In genomic region chr12:46367351-46368029, GRCh38 we compare ENCODE assay signal across 8 cellular contexts. TPM values are rescaled to one million over a fixed set of nuclear protein-coding genes. Genes with fewer than 3 reads are reported as not detected.
DNase-seq lines count a peak whose midpoint lies in the region; ATAC-seq and TF ChIP-seq lines count a peak whose summit lies in the region.

No MANE protein-coding gene starts in this region.

- H3K4me3 ChIP-seq in GM23338: peak overlapping the region; percentile 83
- peak overlapping the region; percentile 95 for H3K4me3 ChIP-seq in fibroblast of villous mesenchyme (ENCODE audit: low read depth, low read length)
- H3K4me3 ChIP-seq in skeletal muscle satellite cell (ENCODE audit: low read length): peak overlapping the region; percentile 94
- H3K4me3 ChIP-seq in Karpas-422 (ENCODE audit: low read length): no peak overlapping the region

- H4K20me1 ChIP-seq in GM23338 (replicated peaks; ENCODE audit: insufficient read depth) (peaks cover 79% of the 10 kb centered on the region), Karpas-422 (ENCODE audit: insufficient read depth, low read depth, low read length) (peaks cover 23% of the 10 kb centered on the region; the same call in 1 of the 2 replicates)

- H3K27ac ChIP-seq in GM23338 (ENCODE audit: low read depth) (peak overlapping the region; percentile 51; the same call in 1 of the 2 replicates), Karpas-422 (ENCODE audit: low read length) (no peak overlapping the region)

- peak overlapping the region; percentile 59 for H3K4me3 Mint-ChIP-seq in GM23338
- peak overlapping the region; percentile 61 for H3K4me3 Mint-ChIP-seq in activated T-helper 1 cell treated with anti-CD3 and anti-CD28 coated beads, Interleukin-12 subunit alpha, Interleukin-12 subunit beta, Interleukin-2, Interleukin-4 antibody, amounts not matched to agents 30 ng/mL and 10 ng/mL and 1 ng/mL, durations not matched to agents 14 hours and 24 hours and 36 hours

- H3K9ac ChIP-seq in skeletal muscle satellite cell (ENCODE audit: low read depth, low read length) (peak overlapping the region; percentile 97), Karpas-422 (ENCODE audit: low read length) (no peak overlapping the region)

- H3K9me2 ChIP-seq in GM23338 (ENCODE audit: insufficient read depth) (no peaks in the 10 kb centered on the region), Karpas-422 (replicated peaks; ENCODE audit: insufficient read depth, low read length) (no peaks in the 10 kb centered on the region)

- H3K4me1 Mint-ChIP-seq in GM23338: peaks cover 40% of the 10 kb centered on the region
- H3K4me1 Mint-ChIP-seq in activated T-helper 1 cell treated with anti-CD3 and anti-CD28 coated beads, Interleukin-12 subunit alpha, Interleukin-12 subunit beta, Interleukin-2, Interleukin-4 antibody, amounts not matched to agents 30 ng/mL and 10 ng/mL and 1 ng/mL, durations not matched to agents 14 hours and 24 hours and 36 hours (ENCODE audit: low read depth): peaks cover 68% of the 10 kb centered on the region

- intact Hi-C loops in activated T-helper 1 cell treated with anti-CD3 and anti-CD28 coated beads, Interleukin-12 subunit alpha, Interleukin-12 subunit beta, Interleukin-2, Interleukin-4 antibody, amounts not matched to agents 30 ng/mL and 10 ng/mL and 1 ng/mL, durations not matched to agents 14 hours and 24 hours and 36 hours (cut with micrococcal nuclease): no loop called here

- H2AFZ ChIP-seq in GM23338: no peak overlapping the region
- H2AFZ ChIP-seq in Karpas-422 (ENCODE audit: low read length): no peak overlapping the region

- peaks cover 86% of the 10 kb centered on the region for H3K36me3 ChIP-seq in GM23338 (ENCODE audit: insufficient read depth)
- peaks cover 94% of the 10 kb centered on the region for H3K36me3 ChIP-seq in skeletal muscle satellite cell (ENCODE audit: insufficient read depth, low read length)
- H3K36me3 ChIP-seq in Karpas-422 (ENCODE audit: insufficient read depth, low read length): peaks cover 83% of the 10 kb centered on the region

- ATAC-seq in GM23338 (no peak), GM21381 (IDR thresholded peaks at IDR 0.05; ENCODE audit: unreplicated experiment) (no peak), HG03025 (IDR thresholded peaks at IDR 0.05; ENCODE audit: low FRiP score, unreplicated experiment) (no peak)

- no peak for DNase-seq in GM23338 (ENCODE audit: low spot score)
- no peak for DNase-seq in activated T-helper 1 cell treated with anti-CD3 and anti-CD28 coated beads, Interleukin-12 subunit alpha, Interleukin-12 subunit beta, Interleukin-2, Interleukin-4 antibody, amounts not matched to agents 30 ng/mL and 10 ng/mL and 1 ng/mL, durations not matched to agents 14 hours and 24 hours and 36 hours (ENCODE audit: low spot score)
- DNase-seq in fibroblast of villous mesenchyme (ENCODE audit: low read depth): peak; percentile 45
- no peak for DNase-seq in NCI-H2171 treated with DMSO at 0.1 percent for 48 hours (lab: John Stamatoyannopoulos, UW)
- no peak for DNase-seq in Karpas-422

- H3K9me3 ChIP-seq in skeletal muscle satellite cell (replicated peaks; ENCODE audit: low read length): no peaks in the 10 kb centered on the region
- no peaks in the 10 kb centered on the region for H3K9me3 ChIP-seq in Karpas-422 (ENCODE audit: low read length)

- peaks cover 23% of the 10 kb centered on the region for H3K4me1 ChIP-seq in GM23338 (ENCODE audit: insufficient read depth)
- H3K4me1 ChIP-seq in skeletal muscle satellite cell (ENCODE audit: control insufficient read depth, insufficient read depth, low read length): peaks cover 54% of the 10 kb centered on the region
- peaks cover 9% of the 10 kb centered on the region for H3K4me1 ChIP-seq in Karpas-422 (ENCODE audit: low read length)

- peak overlapping the region; percentile 48; the same call in 1 of the 2 replicates for H3K27ac Mint-ChIP-seq in GM23338
- H3K27ac Mint-ChIP-seq in activated T-helper 1 cell treated with anti-CD3 and anti-CD28 coated beads, Interleukin-12 subunit alpha, Interleukin-12 subunit beta, Interleukin-2, Interleukin-4 antibody, amounts not matched to agents 30 ng/mL and 10 ng/mL and 1 ng/mL, durations not matched to agents 14 hours and 24 hours and 36 hours: peak overlapping the region; percentile 23

- peaks cover 77% of the 10 kb centered on the region for H3K79me2 ChIP-seq in GM23338 (replicated peaks; ENCODE audit: insufficient read depth)
- peaks cover 26% of the 10 kb centered on the region for H3K79me2 ChIP-seq in Karpas-422 (ENCODE audit: low read length)

- no peaks in the 10 kb centered on the region for H3K27me3 ChIP-seq in GM23338 (ENCODE audit: insufficient read depth)
- no peaks in the 10 kb centered on the region for H3K27me3 ChIP-seq in skeletal muscle satellite cell (ENCODE audit: control insufficient read depth, insufficient read depth, low read length)
- H3K27me3 ChIP-seq in Karpas-422 (ENCODE audit: low read length): no peaks in the 10 kb centered on the region

- H3K4me2 ChIP-seq in GM23338 (peak overlapping the region; percentile 91), skeletal muscle satellite cell (ENCODE audit: low read length) (peak overlapping the region; percentile 83), Karpas-422 (ENCODE audit: low read depth, low read length, poor library complexity, severe bottlenecking) (no peak overlapping the region)

- H3K27me3 Mint-ChIP-seq in GM23338 (ENCODE audit: insufficient read depth, low read depth, poor library complexity): peaks cover 18% of the 10 kb centered on the region
- peaks cover 3% of the 10 kb centered on the region for H3K27me3 Mint-ChIP-seq in activated T-helper 1 cell treated with anti-CD3 and anti-CD28 coated beads, Interleukin-12 subunit alpha, Interleukin-12 subunit beta, Interleukin-2, Interleukin-4 antibody, amounts not matched to agents 30 ng/mL and 10 ng/mL and 1 ng/mL, durations not matched to agents 14 hours and 24 hours and 36 hours (ENCODE audit: insufficient read depth)

- TF ChIP-seq CTCF in GM23338 (conservative IDR thresholded peaks at IDR 0.05; ENCODE audit: low read depth in 2 of 2): no peak
- no peak for TF ChIP-seq CTCF in fibroblast of villous mesenchyme (IDR thresholded peaks at IDR 0.05; ENCODE audit: insufficient read depth, low read depth, low read length)

- H3F3A ChIP-seq in GM23338 (replicated peaks; ENCODE audit: low read depth): peaks cover 85% of the 10 kb centered on the region

- peaks cover 99% of the 10 kb centered on the region for H3K36me3 Mint-ChIP-seq in GM23338 (ENCODE audit: low read depth)
- H3K36me3 Mint-ChIP-seq in activated T-helper 1 cell treated with anti-CD3 and anti-CD28 coated beads, Interleukin-12 subunit alpha, Interleukin-12 subunit beta, Interleukin-2, Interleukin-4 antibody, amounts not matched to agents 30 ng/mL and 10 ng/mL and 1 ng/mL, durations not matched to agents 14 hours and 24 hours and 36 hours (ENCODE audit: low read depth): peaks cover 74% of the 10 kb centered on the region

- peaks cover 8% of the 10 kb centered on the region; the same call in 2 of the 3 replicates for H3K9me3 Mint-ChIP-seq in GM23338
- no peaks in the 10 kb centered on the region for H3K9me3 Mint-ChIP-seq in activated T-helper 1 cell treated with anti-CD3 and anti-CD28 coated beads, Interleukin-12 subunit alpha, Interleukin-12 subunit beta, Interleukin-2, Interleukin-4 antibody, amounts not matched to agents 30 ng/mL and 10 ng/mL and 1 ng/mL, durations not matched to agents 14 hours and 24 hours and 36 hours

TF ChIP-seq in GM23338, 12 proteins besides CTCF, POLR2A, EP300 and RAD21:
- no peak for TF ChIP-seq NANOG (IDR thresholded peaks at IDR 0.05; ENCODE audit: borderline replicate concordance)

RNA-seq across cellular contexts. Expression of gene SLC38A2, which starts 5.1 kb away (rescaled TPM):
- total RNA-seq in GM23338 (2014; rRNA removed; shearing (Covaris generic)): 665 and 718 TPM in 2 replicates
- 168 and 181 TPM in 2 replicates for polyA plus RNA-seq in GM23338 (2016; fragmentation: Nextera tagmentation; extraction: Ambion mirVana)
- 157 and 161 TPM in 2 replicates for total RNA-seq in activated T-helper 1 cell treated with anti-CD3 and anti-CD28 coated beads, Interleukin-12 subunit alpha, Interleukin-12 subunit beta, Interleukin-2, Interleukin-4 antibody, amounts not matched to agents 30 ng/mL and 10 ng/mL and 1 ng/mL, durations not matched to agents 14 hours and 24 hours and 36 hours
- total RNA-seq in fibroblast of villous mesenchyme: 914 and 1,547 TPM in 2 replicates
- 329 and 451 TPM in 2 replicates for total RNA-seq in skeletal muscle satellite cell (2012; rRNA removed)
- total RNA-seq in Karpas-422 (2014; rRNA removed; shearing (Covaris generic); ENCODE audit: low replicate concordance): 37.7 and 160 TPM in 2 replicates
